In genomic region chr15:51095681-51096331, GRCh38 we compare ENCODE assay signal across 23 cellular contexts. TPM values are rescaled to one million over a fixed set of nuclear protein-coding genes. Genes with fewer than 3 reads are reported as not detected.
DNase-seq lines count a peak whose midpoint lies in the region; ATAC-seq and TF ChIP-seq lines count a peak whose summit lies in the region.
"Had no signal": no experiment of that assay in that cellular context is flagged by ENCODE, and none has a peak within 500 bp of the region (broad histone marks: within the 10 kb centered on the region; RNA-seq: fewer than 3 reads in every experiment).

No MANE protein-coding gene starts in this region.

- TF ChIP-seq CTCF in heart right ventricle (IDR thresholded peaks at IDR 0.05) (no peak), esophagus squamous epithelium (IDR thresholded peaks at IDR 0.05) (no peak), neural progenitor cell (IDR thresholded peaks at IDR 0.05) (no peak), vagina (IDR thresholded peaks at IDR 0.05) (no peak)

- peak overlapping the region in 8 of 10 donors; percentile 57 to 69 (median 62) for H3K4me3 ChIP-seq in heart right ventricle
- peak overlapping the region; percentile 56 to 85 (median 70) for H3K4me3 ChIP-seq in esophagus squamous epithelium
- peak overlapping the region; percentile 55 for H3K4me3 ChIP-seq in neural progenitor cell
- H3K4me3 ChIP-seq in vagina, result peak overlapping the region; percentile 56 to 80

- no peak for ATAC-seq in heart right ventricle
- no peak for ATAC-seq in left ventricle myocardium superior
- no peak for ATAC-seq in GM19452 (IDR thresholded peaks at IDR 0.05; ENCODE audit: unreplicated experiment)
- ATAC-seq: gastrocnemius medialis; PC-3; stimulated activated effector memory CD8-positive, alpha-beta T cell treated with anti-CD3 and anti-CD28 coated beads, Interleukin-12 subunit alpha, Interleukin-12 subunit beta, amount 100 ng/mL, for 72 hours had no signal

- H3K36me3 Mint-ChIP-seq in neural progenitor cell, result no peaks in the 10 kb centered on the region
- H3K36me3 Mint-ChIP-seq: activated naive CD4-positive, alpha-beta T cell treated with anti-CD3 and anti-CD28 coated beads, Interleukin-2, amount 50 U/mL, for 24 hours; stimulated activated effector memory CD8-positive, alpha-beta T cell treated with anti-CD3 and anti-CD28 coated beads, Interleukin-12 subunit alpha, Interleukin-12 subunit beta, amount 100 ng/mL, for 72 hours had no signal

- peaks cover 9% of the 10 kb centered on the region for H3F3A ChIP-seq in neural progenitor cell (ENCODE audit: low read depth)

- H3K9me3 Mint-ChIP-seq in neural progenitor cell, result no peaks in the 10 kb centered on the region
- H3K9me3 Mint-ChIP-seq: activated naive CD4-positive, alpha-beta T cell treated with anti-CD3 and anti-CD28 coated beads, Interleukin-2, amount 50 U/mL, for 24 hours; CD4-positive, alpha-beta T cell; stimulated activated effector memory CD8-positive, alpha-beta T cell treated with anti-CD3 and anti-CD28 coated beads, Interleukin-12 subunit alpha, Interleukin-12 subunit beta, amount 100 ng/mL, for 72 hours had no signal

- H3K4me1 ChIP-seq in heart right ventricle (peaks cover 0 to 52% (median 20%) of the 10 kb centered on the region in 9 donors), esophagus squamous epithelium (peaks cover 7 to 64% (median 29%) of the 10 kb centered on the region in 3 donors), neural progenitor cell (peaks cover 10% of the 10 kb centered on the region), vagina (peaks cover 45% of the 10 kb centered on the region)

- H3K27me3 ChIP-seq in heart right ventricle (peaks cover 0 to 76% (median 0%) of the 10 kb centered on the region in 7 donors), esophagus squamous epithelium (peaks cover 0 to 25% (median 0%) of the 10 kb centered on the region in 4 donors), neural progenitor cell (peaks cover 90% of the 10 kb centered on the region), vagina (no peaks in the 10 kb centered on the region)

- H2AFZ ChIP-seq in neural progenitor cell (replicated peaks), result no peak overlapping the region

- H3K9ac ChIP-seq in neural progenitor cell, result no peak overlapping the region

- peaks cover 45% of the 10 kb centered on the region for H4K20me1 ChIP-seq in neural progenitor cell (ENCODE audit: low read depth)

- H3K27ac ChIP-seq in heart right ventricle (no peak overlapping the region), esophagus squamous epithelium (peak overlapping the region in 2 of 4 donors; percentile 84 to 88), neural progenitor cell (no peak overlapping the region), vagina (no peak overlapping the region)
- H3K27ac ChIP-seq: gastrocnemius medialis had no signal

- TF ChIP-seq POLR2A in esophagus squamous epithelium (IDR thresholded peaks at IDR 0.05) (no peak), vagina (IDR thresholded peaks at IDR 0.05) (no peak)

- no peaks in the 10 kb centered on the region for H3K9me3 ChIP-seq in heart right ventricle
- no peaks in the 10 kb centered on the region for H3K9me3 ChIP-seq in esophagus squamous epithelium
- H3K9me3 ChIP-seq in neural progenitor cell (ENCODE audit: low read depth), result no peaks in the 10 kb centered on the region
- H3K9me3 ChIP-seq in vagina, result no peaks in the 10 kb centered on the region
- H3K9me3 ChIP-seq: gastrocnemius medialis, transverse colon had no signal

- peak overlapping the region; percentile 96 for H3K4me2 ChIP-seq in neural progenitor cell

- peaks cover 5% of the 10 kb centered on the region for H3K4me1 Mint-ChIP-seq in neural progenitor cell
- H3K4me1 Mint-ChIP-seq: activated naive CD4-positive, alpha-beta T cell treated with anti-CD3 and anti-CD28 coated beads, Interleukin-2, amount 50 U/mL, for 24 hours had no signal

- intact Hi-C loops in heart right ventricle (cut with DNase I) (no loop called here), left ventricle myocardium superior (cut with micrococcal nuclease) (no loop called here), esophagus squamous epithelium (cut with DNase I) (no loop called here), vagina (cut with DNase I) (no loop called here)

- peaks cover 45% of the 10 kb centered on the region for H3K27me3 Mint-ChIP-seq in neural progenitor cell (ENCODE audit: insufficient read depth, low read depth)

- no peak overlapping the region for H3K27ac Mint-ChIP-seq in neural progenitor cell
- H3K27ac Mint-ChIP-seq: activated naive CD4-positive, alpha-beta T cell treated with anti-CD3 and anti-CD28 coated beads, Interleukin-2, amount 50 U/mL, for 24 hours; CD4-positive, alpha-beta T cell; IgD-negative memory B cell; stimulated activated effector memory CD8-positive, alpha-beta T cell treated with anti-CD3 and anti-CD28 coated beads, Interleukin-12 subunit alpha, Interleukin-12 subunit beta, amount 100 ng/mL, for 72 hours had no signal

- no peaks in the 10 kb centered on the region for H3K79me2 ChIP-seq in neural progenitor cell (ENCODE audit: low read depth)

- 50 to 52% methylated on average over 6 of the region's 6 CpGs for WGBS in heart right ventricle, 2 donors
- WGBS in esophagus squamous epithelium, 2 donors, result 49 to 53% methylated on average over 6 of the region's 6 CpGs

- H3K36me3 ChIP-seq in heart right ventricle (no peaks in the 10 kb centered on the region), esophagus squamous epithelium (no peaks in the 10 kb centered on the region), neural progenitor cell (no peaks in the 10 kb centered on the region), vagina (no peaks in the 10 kb centered on the region)
- H3K36me3 ChIP-seq: gastrocnemius medialis, transverse colon had no signal

- DNase-seq in heart right ventricle, result no peak
- no peak for DNase-seq in left ventricle myocardium superior
- no peak for DNase-seq in esophagus squamous epithelium (lab: John Stamatoyannopoulos, UW)
- no peak for DNase-seq in neural progenitor cell (ENCODE audit: low spot score)
- no peak for DNase-seq in vagina (ENCODE audit: extremely low spot score in 2 of 2)
- DNase-seq in activated CD4-positive, alpha-beta T cell treated with anti-CD3 and anti-CD28 coated beads, Interleukin-2, amount 50 U/mL, for 4 hours, result no peak
- no peak for DNase-seq in T1000 (lab: John Stamatoyannopoulos, UW)
- DNase-seq: ACHN; activated CD4-positive, alpha-beta T cell treated with anti-CD3 and anti-CD28 coated beads, Interleukin-2, amount 50 U/mL, for 1 hour; CD4-positive, alpha-beta T cell; DMS79 treated with DMSO at 0.1 percent for 48 hours; gastrocnemius medialis; midbrain; NCI-H2029; NCI-H510A; nucleus accumbens; PC-3; small intestine had no signal

- peak overlapping the region; percentile 89 for H3K4me3 Mint-ChIP-seq in neural progenitor cell
- H3K4me3 Mint-ChIP-seq: activated naive CD4-positive, alpha-beta T cell treated with anti-CD3 and anti-CD28 coated beads, Interleukin-2, amount 50 U/mL, for 24 hours; CD4-positive, alpha-beta T cell had no signal

RNA-seq across cellular contexts. Expression of gene TNFAIP8L3, which starts 1.1 kb away (rescaled TPM):
- total RNA-seq in heart right ventricle (1 to 10 TPM; 2.2 to 9.3 (median 3.4) TPM), left ventricle myocardium superior (4.9 TPM), esophagus squamous epithelium (10 to 100 TPM in 2 of 4 donors, 1 to 10 TPM in 2; 3.7 to 13.1 (median 8.1) TPM), neural progenitor cell (ENCODE audit: low replicate concordance) (not detected in 2 replicates), vagina (21.9 TPM)
- 10 to 100 TPM in 1 of 2 donors, 1 to 10 TPM in 1; 1.3 to 14.4 TPM for polyA plus RNA-seq in heart right ventricle
- total RNA-seq: CD4-positive, alpha-beta T cell; PC-3 had no signal
- polyA plus RNA-seq: IgD-negative memory B cell had no signal
